Comparison of ENCODE assay signal across 11 cellular contexts in genomic region chr4:8402640-8403039, GRCh38. TPM values are rescaled to one million over a fixed set of nuclear protein-coding genes. Genes with fewer than 3 reads are reported as not detected.
DNase-seq lines count a peak whose midpoint lies in the region; TF ChIP-seq lines count a peak whose summit lies in the region.
"Had no signal": no experiment of that assay in that cellular context is flagged by ENCODE, and none has a peak within 500 bp of the region (broad histone marks: within the 10 kb centered on the region; RNA-seq: fewer than 3 reads in every experiment).

No MANE protein-coding gene starts in this region.

- H3K27me3 ChIP-seq in right atrium auricular region (no peaks in the 10 kb centered on the region), skeletal muscle tissue (ENCODE audit: control insufficient read depth in 3 of 3, insufficient read depth in 3 of 3, low read length in 3 of 3) (no peaks in the 10 kb centered on the region)

- H3K4me1 Mint-ChIP-seq in activated T-helper 1 cell treated with anti-CD3 and anti-CD28 coated beads, Interleukin-12 subunit alpha, Interleukin-12 subunit beta, Interleukin-2, Interleukin-4 antibody, amounts not matched to agents 30 ng/mL and 10 ng/mL and 1 ng/mL, durations not matched to agents 14 hours and 24 hours and 36 hours (ENCODE audit: low read depth), result no peaks in the 10 kb centered on the region
- H3K4me1 Mint-ChIP-seq in type B pancreatic cell (ENCODE audit: unreplicated experiment), result peaks cover 7% of the 10 kb centered on the region
- H3K4me1 Mint-ChIP-seq: activated T-helper 17 cell treated with anti-CD3 and anti-CD28 coated beads, Interleukin-2, amount 50 U/mL, for 72 hours had no signal

- intact Hi-C loops in activated T-helper 1 cell treated with anti-CD3 and anti-CD28 coated beads, Interleukin-12 subunit alpha, Interleukin-12 subunit beta, Interleukin-2, Interleukin-4 antibody, amounts not matched to agents 30 ng/mL and 10 ng/mL and 1 ng/mL, durations not matched to agents 14 hours and 24 hours and 36 hours (cut with micrococcal nuclease), result loop anchor here (1.0 kb wide), 3 partner anchors 135 to 225 kb away; no protein-coding TSS in a partner anchor

- no peaks in the 10 kb centered on the region for H3K27me3 Mint-ChIP-seq in activated T-helper 1 cell treated with anti-CD3 and anti-CD28 coated beads, Interleukin-12 subunit alpha, Interleukin-12 subunit beta, Interleukin-2, Interleukin-4 antibody, amounts not matched to agents 30 ng/mL and 10 ng/mL and 1 ng/mL, durations not matched to agents 14 hours and 24 hours and 36 hours (ENCODE audit: insufficient read depth)
- no peaks in the 10 kb centered on the region for H3K27me3 Mint-ChIP-seq in type B pancreatic cell
- H3K27me3 Mint-ChIP-seq: activated T-helper 17 cell treated with anti-CD3 and anti-CD28 coated beads, Interleukin-2, amount 50 U/mL, for 72 hours had no signal

- peaks cover 3% of the 10 kb centered on the region for H3K36me3 Mint-ChIP-seq in activated T-helper 1 cell treated with anti-CD3 and anti-CD28 coated beads, Interleukin-12 subunit alpha, Interleukin-12 subunit beta, Interleukin-2, Interleukin-4 antibody, amounts not matched to agents 30 ng/mL and 10 ng/mL and 1 ng/mL, durations not matched to agents 14 hours and 24 hours and 36 hours (ENCODE audit: low read depth)
- peaks cover 27% of the 10 kb centered on the region for H3K36me3 Mint-ChIP-seq in type B pancreatic cell

- H3K27ac ChIP-seq in right atrium auricular region (peak overlapping the region; percentile 65 to 72), skeletal muscle tissue (ENCODE audit: low read depth, low read length) (peak overlapping the region; percentile 4)

- H3K4me3 Mint-ChIP-seq in activated T-helper 1 cell treated with anti-CD3 and anti-CD28 coated beads, Interleukin-12 subunit alpha, Interleukin-12 subunit beta, Interleukin-2, Interleukin-4 antibody, amounts not matched to agents 30 ng/mL and 10 ng/mL and 1 ng/mL, durations not matched to agents 14 hours and 24 hours and 36 hours, result no peak overlapping the region
- H3K4me3 Mint-ChIP-seq in type B pancreatic cell, result no peak overlapping the region
- H3K4me3 Mint-ChIP-seq: activated T-helper 17 cell treated with anti-CD3 and anti-CD28 coated beads, Interleukin-2, amount 50 U/mL, for 72 hours had no signal

- H3K4me1 ChIP-seq in right atrium auricular region (peaks cover 0 to 41% of the 10 kb centered on the region in 2 donors), skeletal muscle tissue (ENCODE audit: control insufficient read depth in 3 of 3, insufficient read depth in 3 of 3, low read length in 3 of 3) (peaks cover 15 to 20% (median 19%) of the 10 kb centered on the region in 3 donors)
- H3K4me1 ChIP-seq: HAP-1 had no signal

- TF ChIP-seq CTCF in right atrium auricular region (IDR thresholded peaks at IDR 0.05) (no peak), type B pancreatic cell (conservative IDR thresholded peaks at IDR 0.05) (no peak)

- DNase-seq in GDM1 (lab: John Stamatoyannopoulos, UW) (peak; percentile 57), UCSD-AML1 (lab: John Stamatoyannopoulos, UW; ENCODE audit: unreplicated experiment) (peak; percentile 76), right atrium auricular region (ENCODE audit: low spot score) (no peak), SW480 (ENCODE audit: low spot score) (no peak), cerebellar nuclear complex (lab: John Stamatoyannopoulos, UW) (no peak), type B pancreatic cell (ENCODE audit: extremely low spot score, unreplicated experiment) (no peak)
- no peak for DNase-seq in activated T-helper 1 cell treated with anti-CD3 and anti-CD28 coated beads, Interleukin-12 subunit alpha, Interleukin-12 subunit beta, Interleukin-2, Interleukin-4 antibody, amounts not matched to agents 30 ng/mL and 10 ng/mL and 1 ng/mL, durations not matched to agents 14 hours and 24 hours and 36 hours (ENCODE audit: low spot score)
- DNase-seq: NCI-H1436 treated with DMSO at 0.1 percent for 48 hours had no signal

- no peaks in the 10 kb centered on the region for H3K9me3 Mint-ChIP-seq in activated T-helper 1 cell treated with anti-CD3 and anti-CD28 coated beads, Interleukin-12 subunit alpha, Interleukin-12 subunit beta, Interleukin-2, Interleukin-4 antibody, amounts not matched to agents 30 ng/mL and 10 ng/mL and 1 ng/mL, durations not matched to agents 14 hours and 24 hours and 36 hours
- H3K9me3 Mint-ChIP-seq in type B pancreatic cell, result no peaks in the 10 kb centered on the region
- H3K9me3 Mint-ChIP-seq: activated T-helper 17 cell treated with anti-CD3 and anti-CD28 coated beads, Interleukin-2, amount 50 U/mL, for 72 hours had no signal

- no peak overlapping the region for H3K27ac Mint-ChIP-seq in activated T-helper 1 cell treated with anti-CD3 and anti-CD28 coated beads, Interleukin-12 subunit alpha, Interleukin-12 subunit beta, Interleukin-2, Interleukin-4 antibody, amounts not matched to agents 30 ng/mL and 10 ng/mL and 1 ng/mL, durations not matched to agents 14 hours and 24 hours and 36 hours
- H3K27ac Mint-ChIP-seq in type B pancreatic cell, result no peak overlapping the region
- H3K27ac Mint-ChIP-seq: activated T-helper 17 cell treated with anti-CD3 and anti-CD28 coated beads, Interleukin-2, amount 50 U/mL, for 72 hours had no signal

- H3K9me3 ChIP-seq in right atrium auricular region, result no peaks in the 10 kb centered on the region
- H3K9me3 ChIP-seq in skeletal muscle tissue (ENCODE audit: control insufficient read depth in 3 of 3, low read length in 3 of 3), result no peaks in the 10 kb centered on the region
- H3K9me3 ChIP-seq: HAP-1 had no signal

- H3K36me3 ChIP-seq in right atrium auricular region (peaks cover 68% of the 10 kb centered on the region), skeletal muscle tissue (ENCODE audit: control insufficient read depth in 3 of 3, insufficient read depth in 3 of 3, low read length in 3 of 3) (peaks cover 26 to 40% (median 32%) of the 10 kb centered on the region in 3 donors)
- H3K36me3 ChIP-seq: HAP-1 had no signal

- H3K9ac ChIP-seq in skeletal muscle tissue (ENCODE audit: low read depth in 1 of 3, low read length in 3 of 3), result peak overlapping the region in 2 of 3 donors; percentile 43 to 64

- H3K4me3 ChIP-seq in right atrium auricular region (no peak overlapping the region), skeletal muscle tissue (ENCODE audit: low read length in 3 of 3) (peak overlapping the region in 1 of 3 donors; percentile 49)
- H3K4me3 ChIP-seq: HAP-1 had no signal

RNA-seq across cellular contexts. Expression of gene ACOX3, which starts 37.9 kb away (rescaled TPM):
- total RNA-seq in right atrium auricular region, result 10 to 100 TPM; 66.9 to 68.8 TPM
- total RNA-seq in skeletal muscle tissue, result 21.9 TPM
- total RNA-seq in activated T-helper 1 cell treated with anti-CD3 and anti-CD28 coated beads, Interleukin-12 subunit alpha, Interleukin-12 subunit beta, Interleukin-2, Interleukin-4 antibody, amounts not matched to agents 30 ng/mL and 10 ng/mL and 1 ng/mL, durations not matched to agents 14 hours and 24 hours and 36 hours, result 18.4 and 20.7 TPM in 2 replicates
- total RNA-seq in type B pancreatic cell (ENCODE audit: low replicate concordance), result 34.0 and 43.8 TPM in 2 replicates

RNA-seq across cellular contexts. Expression of gene TRMT44, which starts 37.9 kb away (rescaled TPM):
- total RNA-seq in right atrium auricular region (10 to 100 TPM; 10.5 to 11.4 TPM), skeletal muscle tissue (11.0 TPM), type B pancreatic cell (ENCODE audit: low replicate concordance) (32.3 and 33.5 TPM in 2 replicates)
- 36.8 and 39.2 TPM in 2 replicates for total RNA-seq in activated T-helper 1 cell treated with anti-CD3 and anti-CD28 coated beads, Interleukin-12 subunit alpha, Interleukin-12 subunit beta, Interleukin-2, Interleukin-4 antibody, amounts not matched to agents 30 ng/mL and 10 ng/mL and 1 ng/mL, durations not matched to agents 14 hours and 24 hours and 36 hours

Comparison
In these comparisons a context has a peak if more than half of its experiments do, and no peak if none do; other contexts are left out.
1. DNase-seq: peak in GDM1 (single experiment) and UCSD-AML1 (single experiment); none in right atrium auricular region (single experiment), activated T-helper 1 cell treated with anti-CD3 and anti-CD28 coated beads, Interleukin-12 subunit alpha, Interleukin-12 subunit beta, Interleukin-2, Interleukin-4 antibody, amounts not matched to agents 30 ng/mL and 10 ng/mL and 1 ng/mL, durations not matched to agents 14 hours and 24 hours and 36 hours (single experiment), SW480 (single experiment), cerebellar nuclear complex (0 of 2) and type B pancreatic cell (single experiment).